ENCODE assay signal across 34 cellular contexts in genomic region chr5:115774684-115775083, GRCh38. TPM values are rescaled to one million over a fixed set of nuclear protein-coding genes. Genes with fewer than 3 reads are reported as not detected.
DNase-seq lines count a peak whose midpoint lies in the region; ATAC-seq and TF ChIP-seq lines count a peak whose summit lies in the region.
"Had no signal": no experiment of that assay in that cellular context is flagged by ENCODE, and none has a peak within 500 bp of the region (broad histone marks: within the 10 kb centered on the region; RNA-seq: fewer than 3 reads in every experiment).

No MANE protein-coding gene starts in this region.

- H3K36me3 ChIP-seq in SJCRH30 (no peaks in the 10 kb centered on the region), heart right ventricle (no peaks in the 10 kb centered on the region), gastrocnemius medialis (no peaks in the 10 kb centered on the region)
- H3K36me3 ChIP-seq: BE2C, brain microvascular endothelial cell, prostate gland, transverse colon had no signal

- DNase-seq in LHCN-M2 (ENCODE audit: low read depth) = peak; percentile 38
- DNase-seq in SJCRH30 = peak; percentile 79 to 83
- DNase-seq in heart right ventricle = peak in 1 of 2 donors; percentile 71
- DNase-seq in gastrocnemius medialis = peak; percentile 27 to 39
- no peak for DNase-seq in C1 segment of cervical spinal cord (lab: John Stamatoyannopoulos, UW)
- no peak for DNase-seq in effector CD8-positive, alpha-beta T cell (lab: John Stamatoyannopoulos, UW)
- no peak for DNase-seq in SKM-1 (lab: John Stamatoyannopoulos, UW; ENCODE audit: unreplicated experiment)
- DNase-seq: ACHN; activated CD4-positive, alpha-beta T cell treated with anti-CD3 and anti-CD28 coated beads, Interleukin-2, amount 50 U/mL, for 1 hour; activated CD8-positive, alpha-beta memory T cell treated with anti-CD3 and anti-CD28 coated beads, Interleukin-2, amount 10 ng/mL, durations not matched to agents 7 days and 5 days; activated naive CD4-positive, alpha-beta T cell; activated T-cell treated with anti-CD3 and anti-CD28 coated beads, Interleukin-2, amount 50 U/mL, for 48 hours; BE2C; brain microvascular endothelial cell; DMS79 treated with DMSO at 0.1 percent for 48 hours; foreskin melanocyte; H7; IMR-90; naive thymus-derived CD4-positive, alpha-beta T cell; NCI-H1105 treated with DMSO at 0.1 percent for 48 hours; NCI-H2081; NK-92 treated with Interleukin-12 subunit alpha and Interleukin-12 subunit beta, amount 100 ng/mL, for 24 hours; nucleus accumbens; PC-3; SHP77 treated with DMSO at 0.1 percent for 48 hours; small intestine; stimulated activated CD8-positive, alpha-beta memory T cell treated with anti-CD3 and anti-CD28 coated beads, Interleukin-4, amount 100 ng/mL, for 48 hours; stimulated activated naive CD8-positive, alpha-beta T cell treated with anti-CD3 and anti-CD28 coated beads, Interleukin-15, amount 100 ng/mL, for 72 hours; transverse colon had no signal

- in situ Hi-C loops in gastrocnemius medialis (cut with MboI; ENCODE audit: low sequenced_read_pairs in 4 of 4) = no loop called here

- peak; percentile 64 to 83 (median 74) for ATAC-seq in heart right ventricle
- peak; percentile 75 to 85 for ATAC-seq in gastrocnemius medialis
- ATAC-seq in HG02678 (IDR thresholded peaks at IDR 0.05; ENCODE audit: unreplicated experiment) = no peak
- ATAC-seq: activated CD8-positive, alpha-beta memory T cell treated with anti-CD3 and anti-CD28 coated beads, Interleukin-2, amount 10 ng/mL, durations not matched to agents 7 days and 5 days; naive thymus-derived CD4-positive, alpha-beta T cell; PC-3; stimulated activated naive CD8-positive, alpha-beta T cell treated with anti-CD3 and anti-CD28 coated beads, Interleukin-15, amount 100 ng/mL, for 72 hours; WTC11 had no signal

- TF ChIP-seq CTCF in heart right ventricle (IDR thresholded peaks at IDR 0.05) (no peak), gastrocnemius medialis (IDR thresholded peaks at IDR 0.05 in 4 of 5, conservative IDR thresholded peaks at IDR 0.05 in 1 of 5) (no peak)

- H3K4me3 ChIP-seq in SJCRH30 (no peak overlapping the region), heart right ventricle (no peak overlapping the region), gastrocnemius medialis (no peak overlapping the region)
- H3K4me3 ChIP-seq: prostate gland, transverse colon had no signal

- intact Hi-C loops in heart right ventricle (cut with DNase I) (no loop called here), gastrocnemius medialis (cut with DNase I; ENCODE audit: low total_unique reads) (no loop called here)

- H3K4me1 ChIP-seq in SJCRH30 (peaks cover 42% of the 10 kb centered on the region), heart right ventricle (peaks cover 0 to 31% (median 14%) of the 10 kb centered on the region in 9 donors), gastrocnemius medialis (peaks cover 0 to 9% of the 10 kb centered on the region in 2 donors)
- H3K4me1 ChIP-seq: BE2C, prostate gland, transverse colon had no signal

- TF ChIP-seq POLR2A in gastrocnemius medialis (IDR thresholded peaks at IDR 0.05) = no peak

- H3K9me3 ChIP-seq in SJCRH30 (replicated peaks) (no peaks in the 10 kb centered on the region), heart right ventricle (no peaks in the 10 kb centered on the region), gastrocnemius medialis (no peaks in the 10 kb centered on the region)
- H3K9me3 ChIP-seq: BE2C, prostate gland, transverse colon had no signal

- H3K27ac ChIP-seq in SJCRH30 (peak overlapping the region; percentile 10; the same call in 1 of the 2 replicates), heart right ventricle (no peak overlapping the region), gastrocnemius medialis (no peak overlapping the region)
- H3K27ac ChIP-seq: brain microvascular endothelial cell, epithelial cell of prostate, prostate gland, transverse colon had no signal

- H3K27me3 ChIP-seq in SJCRH30 (no peaks in the 10 kb centered on the region), heart right ventricle (no peaks in the 10 kb centered on the region), gastrocnemius medialis (no peaks in the 10 kb centered on the region)
- H3K27me3 ChIP-seq: brain microvascular endothelial cell, transverse colon had no signal

- WGBS in heart right ventricle, 2 donors = 70 to 71% methylated on average over 3 of the region's 3 CpGs

RNA-seq across cellular contexts. Expression of gene CDO1, which starts 41.8 kb away (rescaled TPM):
- total RNA-seq in LHCN-M2 (2014; rRNA removed) = 2.7 and 3.1 TPM in 2 replicates
- polyA plus RNA-seq in LHCN-M2 (2012) = 1.4 TPM
- total RNA-seq in SJCRH30 (2014; rRNA removed; shearing (Covaris generic)) = 0.23 TPM in 1 of 2 replicates, not detected in the other
- total RNA-seq in heart right ventricle = 1 to 10 TPM; 2.3 to 6.3 (median 5.0) TPM
- 10 to 100 TPM in 1 of 2 donors, 1 to 10 TPM in 1; 4.7 to 14.8 TPM for polyA plus RNA-seq in heart right ventricle
- total RNA-seq in gastrocnemius medialis = 10 to 100 TPM; 21.6 to 28.4 (median 23.7) TPM
- total RNA-seq: NCI-H460, PC-3 had no signal
- polyA plus RNA-seq: naive thymus-derived CD4-positive, alpha-beta T cell had no signal

Comparison
In these comparisons a context has a peak if more than half of its experiments do, and no peak if none do; other contexts are left out.
1. DNase-seq: peak in LHCN-M2 (single experiment), SJCRH30 (2 of 2) and gastrocnemius medialis (2 of 2); none in C1 segment of cervical spinal cord (0 of 14), effector CD8-positive, alpha-beta T cell (single experiment) and SKM-1 (single experiment).